In genomic region chr22:46994983-46995382, GRCh38 we compare ENCODE assay signal across 18 cellular contexts.
DNase-seq lines count a peak whose midpoint lies in the region; TF ChIP-seq lines count a peak whose summit lies in the region.
"Had no signal": no experiment of that assay in that cellular context is flagged by ENCODE, and none has a peak within 500 bp of the region (broad histone marks: within the 10 kb centered on the region; RNA-seq: fewer than 3 reads in every experiment).

No MANE protein-coding gene starts in this region.

- no peak overlapping the region for H3K4ac ChIP-seq in trophoblast cell (ENCODE audit: low read depth, low read length)

- H4K91ac ChIP-seq in trophoblast cell (ENCODE audit: low read depth, low read length) = no peak overlapping the region

- peak overlapping the region; percentile 42 for H3K27ac Mint-ChIP-seq in Caco-2 (ENCODE audit: unreplicated experiment)
- H3K27ac Mint-ChIP-seq: CD4-positive, alpha-beta T cell had no signal

- H2BK12ac ChIP-seq in trophoblast cell (ENCODE audit: low read length) = no peak overlapping the region

- H2BK5ac ChIP-seq in trophoblast cell (ENCODE audit: low read depth, low read length, poor library complexity) = no peak overlapping the region

- CTCF ChIA-PET in Caco-2 (lab: Charles Lee) (no interaction called here), HEK293T (lab: Yijun Ruan, JAX) (no interaction called here)

- intact Hi-C loops in Caco-2 (cut with micrococcal nuclease; ENCODE audit: unreplicated experiment) = loop anchor here (5.0 to 10.0 kb wide), 2 partner anchors 58 to 200 kb away; no protein-coding TSS in a partner anchor
- intact Hi-C loops in sigmoid colon (cut with DNase I) = no loop called here
- intact Hi-C loops in thyroid gland (cut with DNase I) = loop anchor here (10.0 kb wide), 1 partner anchor 150 kb away; no protein-coding TSS in a partner anchor

- no peak overlapping the region for H2BK120ac ChIP-seq in trophoblast cell (ENCODE audit: insufficient read depth, low read length, poor library complexity)

- H3K79me1 ChIP-seq in trophoblast cell (ENCODE audit: low read length) = no peaks in the 10 kb centered on the region

- TF ChIP-seq POLR2A in sigmoid colon (IDR thresholded peaks at IDR 0.05) (no peak), thyroid gland (IDR thresholded peaks at IDR 0.05) (no peak)

- no peaks in the 10 kb centered on the region; the same call in 1 of the 2 replicates for H3K36me3 ChIP-seq in Caco-2 (ENCODE audit: control insufficient read depth, insufficient read depth, low read length)
- peaks cover 0 to 5% (median 0%) of the 10 kb centered on the region in 4 donors for H3K36me3 ChIP-seq in sigmoid colon
- H3K36me3 ChIP-seq in thyroid gland = no peaks in the 10 kb centered on the region
- H3K36me3 ChIP-seq in trophoblast cell (ENCODE audit: control insufficient read depth in 1 of 2, insufficient read depth in 2 of 2, low read length in 2 of 2) = peaks cover 4 to 12% of the 10 kb centered on the region in 2 experiments

- TF ChIP-seq EP300 in sigmoid colon (IDR thresholded peaks at IDR 0.05) = no peak

- H3K27ac ChIP-seq in sigmoid colon (no peak overlapping the region), thyroid gland (peak overlapping the region; percentile 74 to 81 (median 76)), trophoblast cell (ENCODE audit: low read depth, low read length) (no peak overlapping the region)
- H3K27ac ChIP-seq: 22Rv1, A549, C4-2B, GM23248 had no signal

- no peak overlapping the region for H3K18ac ChIP-seq in trophoblast cell (ENCODE audit: low read length)

- no TSS peak for BruUV-seq in Caco-2 (replicated peaks; lab: Mats Ljungman, UMichigan)

- H4K12ac ChIP-seq in trophoblast cell (ENCODE audit: low read depth, low read length) = no peak overlapping the region

- no peak overlapping the region for H4K8ac ChIP-seq in trophoblast cell (ENCODE audit: low read depth, low read length)

- H3K4me3 ChIP-seq in Caco-2 (ENCODE audit: low read depth, low read length) (no peak overlapping the region), sigmoid colon (no peak overlapping the region), thyroid gland (replicated peaks in 1 of 3) (no peak overlapping the region), trophoblast cell (ENCODE audit: low read depth, low read length) (no peak overlapping the region)
- H3K4me3 ChIP-seq: A549, GM23248 had no signal

- no peaks in the 10 kb centered on the region for H3K27me3 ChIP-seq in Caco-2 (replicated peaks; ENCODE audit: control insufficient read depth, insufficient read depth, low read length)
- H3K27me3 ChIP-seq in sigmoid colon = no peaks in the 10 kb centered on the region
- H3K27me3 ChIP-seq in thyroid gland = no peaks in the 10 kb centered on the region
- H3K27me3 ChIP-seq in trophoblast cell (ENCODE audit: insufficient read depth, low read length) = no peaks in the 10 kb centered on the region

- H3K27me3 Mint-ChIP-seq in Caco-2 (ENCODE audit: insufficient read depth, unreplicated experiment) = no peaks in the 10 kb centered on the region
- H3K27me3 Mint-ChIP-seq: CD4-positive, alpha-beta T cell; IgD-negative memory B cell had no signal

- H3K14ac ChIP-seq in trophoblast cell (ENCODE audit: low read length) = no peak overlapping the region

- 92 to 95% methylated on average over 13 of the region's 13 CpGs for WGBS in sigmoid colon, 2 donors
- 93 to 95% methylated on average over 13 of the region's 13 CpGs for WGBS in thyroid gland, 2 donors
- WGBS in trophoblast cell (ENCODE audit: extremely low coverage, insufficient coverage, insufficient read length) = no CpG with 5 or more reads among the region's 13 CpGs

- H3K23ac ChIP-seq in trophoblast cell (ENCODE audit: low read length) = no peak overlapping the region

- H3K36me3 Mint-ChIP-seq in Caco-2 (ENCODE audit: insufficient read depth, unreplicated experiment) = peaks cover 41% of the 10 kb centered on the region

- H3K9me3 ChIP-seq in Caco-2 (no peaks in the 10 kb centered on the region), sigmoid colon (no peaks in the 10 kb centered on the region), thyroid gland (no peaks in the 10 kb centered on the region), trophoblast cell (ENCODE audit: insufficient read depth, low read depth, low read length) (no peaks in the 10 kb centered on the region)
- H3K9me3 ChIP-seq: A549 had no signal

- H3K79me2 ChIP-seq in trophoblast cell (ENCODE audit: control insufficient read depth, insufficient read depth, low read length, poor library complexity) = no peaks in the 10 kb centered on the region

- TF ChIP-seq CTCF in Caco-2 (IDR thresholded peaks at IDR 0.05; ENCODE audit: insufficient read depth in 1 of 2, low read depth in 1 of 2, low read length in 1 of 2, severe bottlenecking in 1 of 2, unreplicated experiment in 1 of 2) = no peak
- no peak for TF ChIP-seq CTCF in sigmoid colon (IDR thresholded peaks at IDR 0.05)
- TF ChIP-seq CTCF in thyroid gland (IDR thresholded peaks at IDR 0.05) = no peak

- peaks cover 5% of the 10 kb centered on the region; the same call in 1 of the 2 replicates for H3K4me1 ChIP-seq in Caco-2
- H3K4me1 ChIP-seq in sigmoid colon = peaks cover 0 to 5% (median 2%) of the 10 kb centered on the region in 4 donors
- peaks cover 26 to 34% of the 10 kb centered on the region in 2 donors for H3K4me1 ChIP-seq in thyroid gland
- H3K4me1 ChIP-seq in trophoblast cell (ENCODE audit: control insufficient read depth in 1 of 2, insufficient read depth in 2 of 2, low read length in 2 of 2) = peaks cover 3 to 5% of the 10 kb centered on the region in 2 experiments
- H3K4me1 ChIP-seq: A549 had no signal

- no peak overlapping the region for H3K9ac ChIP-seq in trophoblast cell (ENCODE audit: low read length)
- H3K9ac ChIP-seq: GM23248 had no signal

- H3K4me2 ChIP-seq in trophoblast cell (ENCODE audit: low read length) = no peak overlapping the region
- H3K4me2 ChIP-seq: A549 had no signal

- no peaks in the 10 kb centered on the region for H3K9me3 Mint-ChIP-seq in Caco-2 (ENCODE audit: unreplicated experiment)
- H3K9me3 Mint-ChIP-seq: CD4-positive, alpha-beta T cell; IgD-negative memory B cell had no signal

- no peak overlapping the region for H2AK5ac ChIP-seq in trophoblast cell (ENCODE audit: low read length)

- DNase-seq in Caco-2 (no peak), mesenteric fat pad (ENCODE audit: low spot score) (peak; percentile 78), sigmoid colon (peak; percentile 39), thyroid gland (no peak), NCI-H1417 (lab: John Stamatoyannopoulos, UW) (no peak), trophoblast cell (no peak), HEK293T (ENCODE audit: extremely low spot score) (no peak)
- DNase-seq: AML-193; CD4-positive, alpha-beta T cell; DMS153; DMS79; GDM1; GM23248; KBM-7 had no signal

- no peak overlapping the region for H2AFZ ChIP-seq in trophoblast cell (ENCODE audit: insufficient read depth, low read length, poor library complexity)
- H2AFZ ChIP-seq: GM23248 had no signal

- H3K4me1 Mint-ChIP-seq in Caco-2 (ENCODE audit: low read depth, unreplicated experiment) = peaks cover 7% of the 10 kb centered on the region

- POLR2A ChIA-PET in Caco-2 (lab: Charles Lee) = no interaction called here
- POLR2A ChIA-PET in HEK293T (lab: Yijun Ruan, JAX) = no interaction called here

- H3K4me3 Mint-ChIP-seq in Caco-2 (ENCODE audit: unreplicated experiment) = no peak overlapping the region
- H3K4me3 Mint-ChIP-seq: CD4-positive, alpha-beta T cell; IgD-negative memory B cell had no signal

TF ChIP-seq in HEK293T, 16 proteins besides CTCF, POLR2A, EP300 and RAD21:
- TF ChIP-seq NFRKB (IDR thresholded peaks at IDR 0.05) = no peak
- TF ChIP-seq L3MBTL2 (conservative IDR thresholded peaks at IDR 0.05) = no peak
- no peak for TF ChIP-seq FOXM1 (IDR thresholded peaks at IDR 0.05; ENCODE audit: borderline replicate concordance)
- TF ChIP-seq LEF1 (IDR thresholded peaks at IDR 0.05; ENCODE audit: borderline replicate concordance) = no peak
- no peak for TF ChIP-seq PKNOX1 (IDR thresholded peaks at IDR 0.05)
- TF ChIP-seq CTBP1 (IDR thresholded peaks at IDR 0.05; ENCODE audit: borderline replicate concordance) = no peak
- no peak for TF ChIP-seq HDGF (IDR thresholded peaks at IDR 0.05; ENCODE audit: borderline replicate concordance)
- no peak for TF ChIP-seq ARNT (IDR thresholded peaks at IDR 0.05)
- TF ChIP-seq ELF4 (IDR thresholded peaks at IDR 0.05) = no peak
- no peak for TF ChIP-seq BHLHE40 (IDR thresholded peaks at IDR 0.05; ENCODE audit: borderline replicate concordance)
- no peak for TF ChIP-seq FOXK2 (IDR thresholded peaks at IDR 0.05)
- no peak for TF ChIP-seq SUZ12 (IDR thresholded peaks at IDR 0.05)
- TF ChIP-seq SP1 (IDR thresholded peaks at IDR 0.05) = no peak
- no peak for TF ChIP-seq TARDBP (IDR thresholded peaks at IDR 0.05)
- TF ChIP-seq FOXA1 (IDR thresholded peaks at IDR 0.05) = no peak
- TF ChIP-seq ZNF384 (IDR thresholded peaks at IDR 0.05) = no peak

Comparison
In these comparisons a context has a peak if more than half of its experiments do, and no peak if none do; other contexts are left out.
1. DNase-seq: peak in mesenteric fat pad (single experiment) and sigmoid colon (single experiment); none in Caco-2 (0 of 2), thyroid gland (0 of 2), NCI-H1417 (0 of 3), trophoblast cell (0 of 2) and HEK293T (single experiment).
2. H3K27ac ChIP-seq: peak in thyroid gland (3 of 3); none in sigmoid colon (0 of 4) and trophoblast cell (single experiment).